ENCODE assay signal across 1 cellular context in genomic region chr4:153143527-153144348, GRCh38.
TF ChIP-seq lines count a peak whose summit lies in the region.

No MANE protein-coding gene starts in this region.

TF ChIP-seq in K562, 482 proteins besides CTCF, POLR2A, EP300 and RAD21 (continued from another document and continues in another):
- no peak for TF ChIP-seq AFF4 (CRISPR knock-in tag; IDR thresholded peaks at IDR 0.05)
- TF ChIP-seq JUND (IDR thresholded peaks at IDR 0.05; ENCODE audit: borderline replicate concordance, low read depth, low read length), result peak; percentile 82
- TF ChIP-seq JUND (tag; IDR thresholded peaks at IDR 0.05; ENCODE audit: borderline replicate concordance, low read depth, low read length), result peak; percentile 66; the same call in 1 of the 3 replicates
- TF ChIP-seq PREB (CRISPR knock-in tag; IDR thresholded peaks at IDR 0.05), result no peak
- TF ChIP-seq SMARCE1 (IDR thresholded peaks at IDR 0.05), result 0 out of 2 replicates have a peak, but pooled peaks have one; percentile 34
- TF ChIP-seq ZNF583 (CRISPR knock-in tag; IDR thresholded peaks at IDR 0.05), result no peak
- TF ChIP-seq CREB3L1 (IDR thresholded peaks at IDR 0.05; ENCODE audit: borderline replicate concordance, low read depth), result no peak
- no peak for TF ChIP-seq MAZ (CRISPR knock-in tag; conservative IDR thresholded peaks at IDR 0.05 in 1 of 2, IDR thresholded peaks at IDR 0.05 in 1 of 2)
- no peak for TF ChIP-seq ARID3A (IDR thresholded peaks at IDR 0.05; ENCODE audit: borderline replicate concordance, low read depth, low read length)
- TF ChIP-seq ARID3B (CRISPR knock-in tag; IDR thresholded peaks at IDR 0.05; ENCODE audit: borderline replicate concordance), result no peak
- no peak for TF ChIP-seq ELK1 (CRISPR knock-in tag; IDR thresholded peaks at IDR 0.05)
- TF ChIP-seq ZNF324 (CRISPR knock-in tag; IDR thresholded peaks at IDR 0.05), result no peak
- TF ChIP-seq HDAC3 (IDR thresholded peaks at IDR 0.05; ENCODE audit: borderline replicate concordance, partially characterized antibody), result no peak
- peak; percentile 46; the same call in 1 of the 2 replicates for TF ChIP-seq KLF1 (tag; IDR thresholded peaks at IDR 0.05)
- 0 out of 2 replicates have a peak, but pooled peaks have one; percentile 16 for TF ChIP-seq NR2C1 (IDR thresholded peaks at IDR 0.05)
- peak; percentile 42 for TF ChIP-seq NR2C1 (tag; IDR thresholded peaks at IDR 0.05)
- no peak for TF ChIP-seq NELFE (IDR thresholded peaks at IDR 0.05; ENCODE audit: insufficient read depth, insufficient read length)
- no peak for TF ChIP-seq GTF2E2 (tag; IDR thresholded peaks at IDR 0.05)
- TF ChIP-seq JUNB (CRISPR knock-in tag; conservative IDR thresholded peaks at IDR 0.05), result no peak
- peak; percentile 76; the same call in 1 of the 2 replicates for TF ChIP-seq ARID1B (IDR thresholded peaks at IDR 0.05)
- TF ChIP-seq TOE1 (IDR thresholded peaks at IDR 0.05; ENCODE audit: borderline replicate concordance), result no peak
- no peak for TF ChIP-seq TOE1 (CRISPR knock-in tag; IDR thresholded peaks at IDR 0.05; ENCODE audit: borderline replicate concordance, low read depth)
- no peak for TF ChIP-seq FOXM1 (IDR thresholded peaks at IDR 0.05; ENCODE audit: low read depth)
- TF ChIP-seq FOXM1 (CRISPR knock-in tag; IDR thresholded peaks at IDR 0.05; ENCODE audit: low read depth), result no peak
- TF ChIP-seq XRCC5 (IDR thresholded peaks at IDR 0.05; ENCODE audit: low read depth, low read length), result no peak
- no peak for TF ChIP-seq NUFIP1 (IDR thresholded peaks at IDR 0.05; ENCODE audit: partially characterized antibody)
- no peak for TF ChIP-seq ZNF316 (IDR thresholded peaks at IDR 0.05)
- TF ChIP-seq PYGO2 (tag; IDR thresholded peaks at IDR 0.05), result no peak
- no peak for TF ChIP-seq XRCC4 (IDR thresholded peaks at IDR 0.05; ENCODE audit: extremely low read depth, insufficient read depth, insufficient read length)
- no peak for TF ChIP-seq ZNF407 (IDR thresholded peaks at IDR 0.05; ENCODE audit: low read depth)
- no peak for TF ChIP-seq GATA2 (CRISPR knock-in tag; IDR thresholded peaks at IDR 0.05)
- TF ChIP-seq ZNF589 (CRISPR knock-in tag; IDR thresholded peaks at IDR 0.05; ENCODE audit: low read depth), result peak; percentile 19; the same call in 1 of the 2 replicates
- TF ChIP-seq SRF (CRISPR knock-in tag; IDR thresholded peaks at IDR 0.05), result no peak
- TF ChIP-seq CCNT2 (IDR thresholded peaks at IDR 0.05; ENCODE audit: borderline replicate concordance, extremely low read depth, insufficient read length, low read depth, low read length), result no peak
- TF ChIP-seq MEF2A (IDR thresholded peaks at IDR 0.05; ENCODE audit: control insufficient read depth, low read depth, low read length), result no peak
- TF ChIP-seq HOMEZ (CRISPR knock-in tag; IDR thresholded peaks at IDR 0.05), result no peak
- no peak; a peak in 1 of 4 replicates for TF ChIP-seq TBL1XR1 (IDR thresholded peaks at IDR 0.05; ENCODE audit: low read length in 2 of 2)
- no peak for TF ChIP-seq GMEB1 (CRISPR knock-in tag; IDR thresholded peaks at IDR 0.05)
